Comparison of ENCODE assay signal across 1 cellular context in the genomic region with DNA sequence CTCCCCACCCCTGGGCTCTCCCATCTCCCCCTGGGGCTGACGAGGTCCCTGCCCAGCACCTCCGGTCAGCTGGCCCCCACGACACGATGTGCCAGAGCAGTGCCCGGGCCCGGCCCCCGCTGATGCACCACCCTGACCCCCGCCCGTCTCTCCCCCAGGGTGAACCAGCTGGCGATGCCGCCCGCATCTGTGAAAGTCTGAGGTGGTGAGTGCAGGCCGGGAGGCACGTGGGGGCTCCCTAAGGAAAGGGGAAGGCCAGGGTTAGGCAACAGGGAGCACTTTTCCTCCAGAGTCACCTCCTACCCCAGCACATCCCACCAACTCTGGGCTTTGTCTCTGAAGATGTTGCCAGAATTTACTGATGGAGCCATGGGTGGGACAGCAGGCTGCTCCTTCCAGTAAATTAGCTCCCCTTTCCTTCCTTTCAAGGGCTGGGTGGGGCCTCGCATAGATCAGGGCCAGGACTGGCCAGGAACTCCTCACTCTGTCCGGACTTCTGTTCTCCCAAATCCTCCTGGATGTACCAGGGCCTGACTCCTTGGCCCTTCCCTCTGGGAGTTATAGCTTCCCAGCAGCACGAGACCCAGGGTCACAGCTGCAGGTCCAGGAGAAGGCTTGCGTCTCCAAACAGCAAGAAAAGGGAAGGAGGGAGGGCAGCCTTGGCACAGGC.
TF ChIP-seq lines count a peak whose summit lies in the region.

No MANE protein-coding gene starts in this region.

TF ChIP-seq in HEK293, 187 proteins besides CTCF, POLR2A, EP300 and RAD21 (continued from another document):
- peak; percentile 64 for TF ChIP-seq GLIS2 (tag by site-specific recombination; IDR thresholded peaks at IDR 0.05)
- TF ChIP-seq KLF1 (tag by site-specific recombination; IDR thresholded peaks at IDR 0.05), result 0 out of 2 replicates have a peak, but pooled peaks have one; percentile 24
- 0 out of 2 replicates have a peak, but pooled peaks have one; percentile 1 for TF ChIP-seq ZNF423 (tag by site-specific recombination; IDR thresholded peaks at IDR 0.05)
- TF ChIP-seq ZNF324 (tag by site-specific recombination; IDR thresholded peaks at IDR 0.05), result no peak
- TF ChIP-seq, protein P1, sequence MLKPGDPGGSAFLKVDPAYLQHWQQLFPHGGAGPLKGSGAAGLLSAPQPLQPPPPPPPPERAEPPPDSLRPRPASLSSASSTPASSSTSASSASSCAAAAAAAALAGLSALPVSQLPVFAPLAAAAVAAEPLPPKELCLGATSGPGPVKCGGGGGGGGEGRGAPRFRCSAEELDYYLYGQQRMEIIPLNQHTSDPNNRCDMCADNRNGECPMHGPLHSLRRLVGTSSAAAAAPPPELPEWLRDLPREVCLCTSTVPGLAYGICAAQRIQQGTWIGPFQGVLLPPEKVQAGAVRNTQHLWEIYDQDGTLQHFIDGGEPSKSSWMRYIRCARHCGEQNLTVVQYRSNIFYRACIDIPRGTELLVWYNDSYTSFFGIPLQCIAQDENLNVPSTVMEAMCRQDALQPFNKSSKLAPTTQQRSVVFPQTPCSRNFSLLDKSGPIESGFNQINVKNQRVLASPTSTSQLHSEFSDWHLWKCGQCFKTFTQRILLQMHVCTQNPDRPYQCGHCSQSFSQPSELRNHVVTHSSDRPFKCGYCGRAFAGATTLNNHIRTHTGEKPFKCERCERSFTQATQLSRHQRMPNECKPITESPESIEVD (tag by site-specific recombination; IDR thresholded peaks at IDR 0.05), result no peak
